1 cellular context compared by ENCODE assay signal in genomic region chr3:13517253-13517977, GRCh38.
A peak's percentile ranks its signal among the peaks of the same experiment; 100 is the strongest.
TF ChIP-seq lines count a peak whose summit lies in the region.

No MANE protein-coding gene starts in this region.

TF ChIP-seq in HepG2, 621 proteins besides CTCF, POLR2A, EP300 and RAD21:
- TF ChIP-seq ZNF280B (CRISPR knock-in tag; IDR thresholded peaks at IDR 0.05; ENCODE audit: borderline replicate concordance) (no peak), CERS6 (CRISPR knock-in tag; IDR thresholded peaks at IDR 0.05) (no peak), REL (CRISPR knock-in tag; conservative IDR thresholded peaks at IDR 0.05) (no peak), SIN3A (IDR thresholded peaks at IDR 0.05; ENCODE audit: borderline replicate concordance, low read depth, low read length) (no peak), MNT (IDR thresholded peaks at IDR 0.05) (peak; percentile 73), KDM5B (CRISPR knock-in tag; IDR thresholded peaks at IDR 0.05; ENCODE audit: borderline replicate concordance) (no peak)
